In genomic region chr13:76723551-76724232, GRCh38 we compare ENCODE assay signal across 8 cellular contexts.
DNase-seq lines count a peak whose midpoint lies in the region; ATAC-seq and TF ChIP-seq lines count a peak whose summit lies in the region.

No MANE protein-coding gene starts in this region.

- peaks cover 3 to 15% (median 13%) of the 10 kb centered on the region in 3 donors for H3K4me1 ChIP-seq in skeletal muscle tissue (ENCODE audit: control insufficient read depth in 3 of 3, insufficient read depth in 3 of 3, low read length in 3 of 3)

- H3K27ac ChIP-seq in AG04450 (ENCODE audit: low read depth, low read length) (peak overlapping the region; percentile 80), RWPE1 (no peak overlapping the region; the same call in 1 of the 2 replicates), skeletal muscle tissue (ENCODE audit: low read depth, low read length) (peak overlapping the region; percentile 30)

- no peaks in the 10 kb centered on the region for H3K36me3 ChIP-seq in skeletal muscle tissue (ENCODE audit: control insufficient read depth in 3 of 3, insufficient read depth in 3 of 3, low read length in 3 of 3)

- H3K9ac ChIP-seq in skeletal muscle tissue (ENCODE audit: low read depth in 1 of 3, low read length in 3 of 3), result no peak overlapping the region

- POLR2A ChIA-PET in AG04450 (lab: Yijun Ruan, JAX), result interaction anchor here (0.5 to 0.9 kb wide), 4 partner anchors 12 to 211 kb away, joined by 3 to 7 read pairs (median 4); no protein-coding TSS in a partner anchor
- POLR2A ChIA-PET in RWPE1 (lab: Yijun Ruan, JAX; ENCODE audit: low non-redundant PET), result no interaction called here

- CTCF ChIA-PET in AG04450 (lab: Charles Lee) (interaction anchor here (0.9 to 1.3 kb wide), 2 partner anchors 180 to 1036 kb away, joined by 3 read pairs; no protein-coding TSS in a partner anchor), RWPE1 (lab: Yijun Ruan, JAX) (no interaction called here)

- TF ChIP-seq CTCF in AG04450 (IDR thresholded peaks at IDR 0.05; ENCODE audit: low read depth, low read length), result no peak
- no peak for TF ChIP-seq CTCF in RWPE1 (conservative IDR thresholded peaks at IDR 0.05; ENCODE audit: low read depth)

- H3K27me3 ChIP-seq in AG04450 (ENCODE audit: control insufficient read depth, insufficient read depth, low read length), result no peaks in the 10 kb centered on the region
- no peaks in the 10 kb centered on the region for H3K27me3 ChIP-seq in skeletal muscle tissue (ENCODE audit: control insufficient read depth in 3 of 3, insufficient read depth in 3 of 3, low read length in 3 of 3)

- H3K9me3 ChIP-seq in AG04450 (ENCODE audit: control insufficient read depth, insufficient read depth, low read length) (peaks cover 2% of the 10 kb centered on the region; the same call in 1 of the 2 replicates), skeletal muscle tissue (ENCODE audit: control insufficient read depth in 3 of 3, low read length in 3 of 3) (no peaks in the 10 kb centered on the region)

- peak; percentile 54 for DNase-seq in AG04450 (ENCODE audit: low read depth, low spot score)
- peak; percentile 29 for DNase-seq in RWPE1 (ENCODE audit: low spot score)
- DNase-seq in glomerular visceral epithelial cell (ENCODE audit: extremely low spot score), result peak; percentile 20
- no peak for DNase-seq in inferior parietal cortex (ENCODE audit: extremely low spot score)
- DNase-seq in midbrain (lab: John Stamatoyannopoulos, UW), result no peak
- no peak for DNase-seq in activated CD4-positive, CD25-positive, alpha-beta regulatory T cell (lab: John Stamatoyannopoulos, UW)

- ATAC-seq in GM21723 (IDR thresholded peaks at IDR 0.05; ENCODE audit: unreplicated experiment), result peak; percentile 61

- H3K4me3 ChIP-seq in AG04450 (ENCODE audit: low read depth, low read length) (no peak overlapping the region), skeletal muscle tissue (ENCODE audit: low read length in 3 of 3) (no peak overlapping the region)

Comparison
In these comparisons a context has a peak if more than half of its experiments do, and no peak if none do; other contexts are left out.
1. DNase-seq: peak in AG04450 (single experiment), RWPE1 (single experiment) and glomerular visceral epithelial cell (single experiment); none in inferior parietal cortex (single experiment), midbrain (single experiment) and activated CD4-positive, CD25-positive, alpha-beta regulatory T cell (0 of 4).